In the genomic region with DNA sequence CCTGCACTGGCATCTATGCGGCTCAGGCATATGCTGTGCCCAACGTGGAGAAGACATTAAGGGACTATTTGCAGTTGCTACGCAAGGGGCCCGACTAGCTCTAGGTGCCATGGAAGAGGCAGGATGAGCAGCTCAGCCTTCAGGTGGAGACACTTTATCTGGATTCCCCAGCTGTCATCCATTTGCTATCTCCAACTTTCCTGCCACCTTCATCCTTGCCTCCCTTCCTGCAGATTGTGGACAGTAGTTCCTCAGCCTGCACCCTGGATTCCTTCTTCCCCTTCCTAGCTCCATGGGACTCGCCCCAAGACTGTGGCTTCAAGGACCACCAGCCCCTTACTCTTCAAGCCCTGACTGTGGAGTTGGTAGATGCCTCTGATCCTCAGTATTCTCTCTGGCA, we compare ENCODE assay signal across 1 cellular context.
TF ChIP-seq lines count a peak whose summit lies in the region.

No MANE protein-coding gene starts in this region.

TF ChIP-seq in WTC11, 78 proteins besides CTCF, POLR2A, EP300 and RAD21 (continued from another document):
- TF ChIP-seq, protein P1, sequence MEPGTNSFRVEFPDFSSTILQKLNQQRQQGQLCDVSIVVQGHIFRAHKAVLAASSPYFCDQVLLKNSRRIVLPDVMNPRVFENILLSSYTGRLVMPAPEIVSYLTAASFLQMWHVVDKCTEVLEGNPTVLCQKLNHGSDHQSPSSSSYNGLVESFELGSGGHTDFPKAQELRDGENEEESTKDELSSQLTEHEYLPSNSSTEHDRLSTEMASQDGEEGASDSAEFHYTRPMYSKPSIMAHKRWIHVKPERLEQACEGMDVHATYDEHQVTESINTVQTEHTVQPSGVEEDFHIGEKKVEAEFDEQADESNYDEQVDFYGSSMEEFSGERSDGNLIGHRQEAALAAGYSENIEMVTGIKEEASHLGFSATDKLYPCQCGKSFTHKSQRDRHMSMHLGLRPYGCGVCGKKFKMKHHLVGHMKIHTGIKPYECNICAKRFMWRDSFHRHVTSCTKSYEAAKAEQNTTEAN (CRISPR knock-in tag; IDR thresholded peaks at IDR 0.05), result no peak
- TF ChIP-seq, protein P2, sequence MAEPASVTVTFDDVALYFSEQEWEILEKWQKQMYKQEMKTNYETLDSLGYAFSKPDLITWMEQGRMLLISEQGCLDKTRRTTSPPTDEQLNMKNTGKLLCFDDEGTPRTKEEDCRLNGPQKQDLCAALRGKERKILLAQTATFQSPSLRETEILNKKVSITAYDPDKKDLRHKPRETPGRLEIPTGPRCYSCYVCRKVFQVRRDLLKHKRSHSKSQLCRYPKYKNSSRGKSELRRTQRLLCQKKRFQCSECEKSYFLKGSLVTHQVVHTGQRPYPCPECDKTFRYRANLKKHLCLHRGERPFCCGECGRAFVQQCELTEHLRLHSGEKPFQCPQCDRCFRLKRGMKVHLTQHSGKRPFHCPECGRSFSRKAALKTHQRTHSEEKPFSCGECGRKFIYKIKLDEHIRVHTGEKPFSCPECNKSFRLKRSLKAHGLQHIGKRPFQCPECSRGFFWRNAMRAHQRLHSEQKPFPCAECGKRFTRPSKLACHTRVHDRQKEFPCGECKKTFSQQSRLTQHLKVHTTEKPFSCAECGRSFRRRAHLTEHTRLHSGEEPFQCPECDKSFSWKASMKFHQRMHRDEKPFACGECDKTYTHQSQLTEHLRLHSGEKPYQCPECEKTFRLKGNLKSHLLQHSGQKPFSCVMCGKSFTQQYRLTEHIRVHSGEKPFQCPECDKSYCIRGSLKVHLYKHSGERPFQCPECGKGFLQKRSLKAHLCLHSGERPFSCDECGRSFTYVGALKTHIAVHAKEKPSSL (CRISPR knock-in tag; conservative IDR thresholded peaks at IDR 0.05), result no peak
- no peak for TF ChIP-seq CREM (CRISPR knock-in tag; IDR thresholded peaks at IDR 0.05)
- TF ChIP-seq SMAD4 (CRISPR knock-in tag; IDR thresholded peaks at IDR 0.05), result no peak
- TF ChIP-seq, protein P3, sequence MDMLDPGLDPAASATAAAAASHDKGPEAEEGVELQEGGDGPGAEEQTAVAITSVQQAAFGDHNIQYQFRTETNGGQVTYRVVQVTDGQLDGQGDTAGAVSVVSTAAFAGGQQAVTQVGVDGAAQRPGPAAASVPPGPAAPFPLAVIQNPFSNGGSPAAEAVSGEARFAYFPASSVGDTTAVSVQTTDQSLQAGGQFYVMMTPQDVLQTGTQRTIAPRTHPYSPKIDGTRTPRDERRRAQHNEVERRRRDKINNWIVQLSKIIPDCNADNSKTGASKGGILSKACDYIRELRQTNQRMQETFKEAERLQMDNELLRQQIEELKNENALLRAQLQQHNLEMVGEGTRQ (CRISPR knock-in tag; IDR thresholded peaks at IDR 0.05), result no peak
- TF ChIP-seq CREB1 (CRISPR knock-in tag; IDR thresholded peaks at IDR 0.05), result no peak
- no peak for TF ChIP-seq ZNF396 (CRISPR knock-in tag; IDR thresholded peaks at IDR 0.05; ENCODE audit: borderline replicate concordance)
- TF ChIP-seq, protein P4, sequence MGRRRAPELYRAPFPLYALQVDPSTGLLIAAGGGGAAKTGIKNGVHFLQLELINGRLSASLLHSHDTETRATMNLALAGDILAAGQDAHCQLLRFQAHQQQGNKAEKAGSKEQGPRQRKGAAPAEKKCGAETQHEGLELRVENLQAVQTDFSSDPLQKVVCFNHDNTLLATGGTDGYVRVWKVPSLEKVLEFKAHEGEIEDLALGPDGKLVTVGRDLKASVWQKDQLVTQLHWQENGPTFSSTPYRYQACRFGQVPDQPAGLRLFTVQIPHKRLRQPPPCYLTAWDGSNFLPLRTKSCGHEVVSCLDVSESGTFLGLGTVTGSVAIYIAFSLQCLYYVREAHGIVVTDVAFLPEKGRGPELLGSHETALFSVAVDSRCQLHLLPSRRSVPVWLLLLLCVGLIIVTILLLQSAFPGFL (CRISPR knock-in tag; IDR thresholded peaks at IDR 0.05; ENCODE audit: borderline replicate concordance), result no peak
- no peak for TF ChIP-seq NFATC4 (CRISPR knock-in tag; IDR thresholded peaks at IDR 0.05)
- TF ChIP-seq, protein P5, sequence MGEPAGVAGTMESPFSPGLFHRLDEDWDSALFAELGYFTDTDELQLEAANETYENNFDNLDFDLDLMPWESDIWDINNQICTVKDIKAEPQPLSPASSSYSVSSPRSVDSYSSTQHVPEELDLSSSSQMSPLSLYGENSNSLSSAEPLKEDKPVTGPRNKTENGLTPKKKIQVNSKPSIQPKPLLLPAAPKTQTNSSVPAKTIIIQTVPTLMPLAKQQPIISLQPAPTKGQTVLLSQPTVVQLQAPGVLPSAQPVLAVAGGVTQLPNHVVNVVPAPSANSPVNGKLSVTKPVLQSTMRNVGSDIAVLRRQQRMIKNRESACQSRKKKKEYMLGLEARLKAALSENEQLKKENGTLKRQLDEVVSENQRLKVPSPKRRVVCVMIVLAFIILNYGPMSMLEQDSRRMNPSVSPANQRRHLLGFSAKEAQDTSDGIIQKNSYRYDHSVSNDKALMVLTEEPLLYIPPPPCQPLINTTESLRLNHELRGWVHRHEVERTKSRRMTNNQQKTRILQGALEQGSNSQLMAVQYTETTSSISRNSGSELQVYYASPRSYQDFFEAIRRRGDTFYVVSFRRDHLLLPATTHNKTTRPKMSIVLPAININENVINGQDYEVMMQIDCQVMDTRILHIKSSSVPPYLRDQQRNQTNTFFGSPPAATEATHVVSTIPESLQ (CRISPR knock-in tag; IDR thresholded peaks at IDR 0.05), result no peak
- TF ChIP-seq, protein P6, sequence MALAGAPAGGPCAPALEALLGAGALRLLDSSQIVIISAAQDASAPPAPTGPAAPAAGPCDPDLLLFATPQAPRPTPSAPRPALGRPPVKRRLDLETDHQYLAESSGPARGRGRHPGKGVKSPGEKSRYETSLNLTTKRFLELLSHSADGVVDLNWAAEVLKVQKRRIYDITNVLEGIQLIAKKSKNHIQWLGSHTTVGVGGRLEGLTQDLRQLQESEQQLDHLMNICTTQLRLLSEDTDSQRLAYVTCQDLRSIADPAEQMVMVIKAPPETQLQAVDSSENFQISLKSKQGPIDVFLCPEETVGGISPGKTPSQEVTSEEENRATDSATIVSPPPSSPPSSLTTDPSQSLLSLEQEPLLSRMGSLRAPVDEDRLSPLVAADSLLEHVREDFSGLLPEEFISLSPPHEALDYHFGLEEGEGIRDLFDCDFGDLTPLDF (CRISPR knock-in tag; IDR thresholded peaks at IDR 0.05), result no peak
- TF ChIP-seq, protein P7, sequence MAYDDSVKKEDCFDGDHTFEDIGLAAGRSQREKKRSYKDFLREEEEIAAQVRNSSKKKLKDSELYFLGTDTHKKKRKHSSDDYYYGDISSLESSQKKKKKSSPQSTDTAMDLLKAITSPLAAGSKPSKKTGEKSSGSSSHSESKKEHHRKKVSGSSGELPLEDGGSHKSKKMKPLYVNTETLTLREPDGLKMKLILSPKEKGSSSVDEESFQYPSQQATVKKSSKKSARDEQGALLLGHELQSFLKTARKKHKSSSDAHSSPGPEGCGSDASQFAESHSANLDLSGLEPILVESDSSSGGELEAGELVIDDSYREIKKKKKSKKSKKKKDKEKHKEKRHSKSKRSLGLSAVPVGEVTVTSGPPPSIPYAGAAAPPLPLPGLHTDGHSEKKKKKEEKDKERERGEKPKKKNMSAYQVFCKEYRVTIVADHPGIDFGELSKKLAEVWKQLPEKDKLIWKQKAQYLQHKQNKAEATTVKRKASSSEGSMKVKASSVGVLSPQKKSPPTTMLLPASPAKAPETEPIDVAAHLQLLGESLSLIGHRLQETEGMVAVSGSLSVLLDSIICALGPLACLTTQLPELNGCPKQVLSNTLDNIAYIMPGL (CRISPR knock-in tag; IDR thresholded peaks at IDR 0.05), result no peak
- no peak for TF ChIP-seq RELA (CRISPR knock-in tag; IDR thresholded peaks at IDR 0.05; ENCODE audit: borderline replicate concordance)
- TF ChIP-seq SP1 (CRISPR knock-in tag; conservative IDR thresholded peaks at IDR 0.05), result no peak
- no peak for TF ChIP-seq MYBL2 (CRISPR knock-in tag; IDR thresholded peaks at IDR 0.05)
- TF ChIP-seq, protein P8, sequence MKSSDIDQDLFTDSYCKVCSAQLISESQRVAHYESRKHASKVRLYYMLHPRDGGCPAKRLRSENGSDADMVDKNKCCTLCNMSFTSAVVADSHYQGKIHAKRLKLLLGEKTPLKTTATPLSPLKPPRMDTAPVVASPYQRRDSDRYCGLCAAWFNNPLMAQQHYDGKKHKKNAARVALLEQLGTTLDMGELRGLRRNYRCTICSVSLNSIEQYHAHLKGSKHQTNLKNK (CRISPR knock-in tag; IDR thresholded peaks at IDR 0.05), result no peak
- no peak for TF ChIP-seq ZNF263 (CRISPR knock-in tag; IDR thresholded peaks at IDR 0.05; ENCODE audit: low read depth)
